Comparison of ENCODE assay signal across 9 cellular contexts in the genomic region with DNA sequence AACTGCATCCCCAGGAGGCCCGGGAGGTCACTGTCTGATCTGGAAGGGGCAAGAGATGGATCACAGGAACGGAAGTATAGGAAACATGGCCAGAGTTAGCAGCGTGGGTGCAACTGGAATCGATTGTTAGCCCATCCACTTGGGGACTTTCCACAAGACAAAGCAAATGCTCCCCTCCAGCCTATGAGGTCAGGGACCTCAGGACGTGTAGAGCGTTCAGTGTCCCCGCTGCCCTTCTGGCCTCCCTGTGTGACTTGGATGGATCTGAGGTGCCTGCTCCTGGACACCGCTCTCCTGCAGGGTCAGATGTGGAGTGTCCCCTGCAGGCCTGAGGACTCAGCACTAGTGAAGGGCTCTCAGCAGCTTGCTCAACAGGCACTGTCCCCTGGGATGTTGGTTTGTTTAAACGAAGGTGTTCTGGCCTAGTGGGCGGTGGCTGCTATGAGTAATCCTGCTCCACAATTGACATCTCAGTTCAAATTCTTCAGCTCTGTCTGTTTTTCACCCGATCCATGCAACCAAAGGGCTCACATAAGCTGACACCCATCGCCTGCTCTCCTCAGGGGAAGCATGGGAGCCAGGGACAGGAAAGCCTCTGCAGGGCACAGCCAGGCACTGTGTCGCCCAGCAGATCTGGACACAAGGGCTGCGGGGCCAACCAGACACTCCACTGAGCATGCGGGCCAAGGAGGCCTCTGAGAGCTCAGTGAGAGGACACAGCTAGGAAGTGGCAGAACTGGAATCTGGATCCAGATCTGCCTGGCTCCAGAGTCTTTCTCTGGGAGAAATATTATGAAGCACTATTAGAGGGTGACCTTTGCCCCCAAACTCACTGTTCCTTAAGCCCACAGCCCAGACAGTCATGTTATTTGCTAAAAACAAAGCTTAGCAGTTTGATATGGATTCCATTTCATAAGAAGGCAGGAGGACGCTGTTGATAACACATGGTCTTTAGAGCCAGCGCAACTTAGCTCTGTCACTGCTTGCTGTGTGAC.
DNase-seq lines count a peak whose midpoint lies in the region; ATAC-seq lines count a peak whose summit lies in the region.
"Had no signal": no experiment of that assay in that cellular context is flagged by ENCODE, and none has a peak within 500 bp of the region (broad histone marks: within the 10 kb centered on the region; RNA-seq: fewer than 3 reads in every experiment).

No MANE protein-coding gene starts in this region.

- DNase-seq in activated CD4-positive, CD25-positive, alpha-beta regulatory T cell treated with anti-CD3 and anti-CD28 coated beads, Interleukin-2, amount 50 U/mL, for 72 hours: no peak
- DNase-seq in NCI-H460 (ENCODE audit: extremely low read depth, low read depth): peak; percentile 90
- peak; percentile 35 for DNase-seq in globus pallidus (ENCODE audit: low spot score)
- no peak for DNase-seq in stimulated activated naive CD8-positive, alpha-beta T cell treated with anti-CD3 and anti-CD28 coated beads, Interleukin-15, amount 100 ng/mL, for 72 hours
- no peak for DNase-seq in NCI-H82 treated with DMSO at 0.1 percent for 48 hours (lab: John Stamatoyannopoulos, UW; ENCODE audit: unreplicated experiment)
- DNase-seq in glomerular visceral epithelial cell (ENCODE audit: extremely low spot score): no peak

- no peak overlapping the region for H3K4me3 Mint-ChIP-seq in stimulated activated naive CD8-positive, alpha-beta T cell treated with anti-CD3 and anti-CD28 coated beads, Interleukin-15, amount 100 ng/mL, for 72 hours

- peaks cover 6% of the 10 kb centered on the region for H3K4me1 Mint-ChIP-seq in stimulated activated naive CD8-positive, alpha-beta T cell treated with anti-CD3 and anti-CD28 coated beads, Interleukin-15, amount 100 ng/mL, for 72 hours

- no peak overlapping the region for H3K27ac Mint-ChIP-seq in stimulated activated naive CD8-positive, alpha-beta T cell treated with anti-CD3 and anti-CD28 coated beads, Interleukin-15, amount 100 ng/mL, for 72 hours

- peak; percentile 11 to 52 for ATAC-seq in activated CD4-positive, CD25-positive, alpha-beta regulatory T cell treated with anti-CD3 and anti-CD28 coated beads, Interleukin-2, amount 50 U/mL, for 24 hours
- ATAC-seq in HG02678 (IDR thresholded peaks at IDR 0.05; ENCODE audit: unreplicated experiment): peak; percentile 87
- peak; percentile 22 for ATAC-seq in stimulated activated naive CD8-positive, alpha-beta T cell treated with anti-CD3 and anti-CD28 coated beads, Interleukin-15, amount 100 ng/mL, for 72 hours

- H3K9me3 Mint-ChIP-seq in stimulated activated naive CD8-positive, alpha-beta T cell treated with anti-CD3 and anti-CD28 coated beads, Interleukin-15, amount 100 ng/mL, for 72 hours: no peaks in the 10 kb centered on the region
- H3K9me3 Mint-ChIP-seq: activated naive CD4-positive, alpha-beta T cell treated with anti-CD3 and anti-CD28 coated beads, Interleukin-2, amount 50 U/mL, for 72 hours had no signal

- peaks cover 29% of the 10 kb centered on the region for H3K27me3 Mint-ChIP-seq in stimulated activated naive CD8-positive, alpha-beta T cell treated with anti-CD3 and anti-CD28 coated beads, Interleukin-15, amount 100 ng/mL, for 72 hours

Comparison
In these comparisons a context has a peak if more than half of its experiments do, and no peak if none do; other contexts are left out.
1. ATAC-seq: peak in every context shown above with its lines; median percentile 87 in HG02678; 32 in activated CD4-positive, CD25-positive, alpha-beta regulatory T cell treated with anti-CD3 and anti-CD28 coated beads, Interleukin-2, amount 50 U/mL, for 24 hours; 22 in stimulated activated naive CD8-positive, alpha-beta T cell treated with anti-CD3 and anti-CD28 coated beads, Interleukin-15, amount 100 ng/mL, for 72 hours.
2. DNase-seq: peak in NCI-H460 (single experiment) and globus pallidus (single experiment); none in activated CD4-positive, CD25-positive, alpha-beta regulatory T cell treated with anti-CD3 and anti-CD28 coated beads, Interleukin-2, amount 50 U/mL, for 72 hours (single experiment), stimulated activated naive CD8-positive, alpha-beta T cell treated with anti-CD3 and anti-CD28 coated beads, Interleukin-15, amount 100 ng/mL, for 72 hours (0 of 2), NCI-H82 treated with DMSO at 0.1 percent for 48 hours (single experiment) and glomerular visceral epithelial cell (single experiment).